Comparison of ENCODE assay signal across 10 cellular contexts in the genomic region with DNA sequence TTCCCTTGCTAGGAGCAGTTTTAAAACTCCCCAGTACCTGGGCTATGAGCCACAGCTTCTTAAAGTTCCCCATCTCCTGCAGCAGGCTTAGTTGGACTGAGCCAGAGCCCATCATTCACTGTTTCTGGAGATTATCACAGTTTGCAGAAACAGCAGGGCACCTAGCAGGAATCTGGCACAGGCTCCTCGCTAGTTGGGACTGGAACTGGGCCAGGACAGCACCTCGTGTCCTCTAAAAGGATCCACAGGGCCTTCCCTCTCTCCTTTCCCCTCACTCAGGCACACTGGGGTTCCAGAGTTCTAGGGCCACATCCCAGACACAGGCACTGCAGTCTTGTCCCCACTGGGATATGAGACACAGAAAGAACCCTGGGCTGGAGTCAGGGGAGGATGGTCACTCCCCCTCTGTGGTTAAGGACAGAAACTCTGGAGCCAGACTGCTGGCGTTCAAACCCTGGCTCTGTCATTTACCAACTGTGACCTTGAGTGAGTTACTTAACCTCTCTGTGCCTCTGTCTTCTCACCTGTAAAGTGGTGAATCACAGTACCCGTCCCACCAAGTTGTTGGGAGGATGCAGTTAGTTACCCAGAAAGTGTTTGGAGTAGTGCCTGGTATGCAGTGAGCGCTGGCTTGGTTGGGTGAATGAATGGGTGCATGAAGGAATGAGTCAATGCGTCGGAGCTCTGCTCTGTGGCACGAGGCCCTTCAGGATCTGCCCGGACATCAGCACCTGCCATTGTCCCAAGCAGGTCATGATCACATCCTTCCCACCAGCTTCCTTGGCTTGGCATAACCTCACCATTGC. TPM values are rescaled to one million over a fixed set of nuclear protein-coding genes. Genes with fewer than 3 reads are reported as not detected.
DNase-seq lines count a peak whose midpoint lies in the region; ATAC-seq, FAIRE-seq and TF ChIP-seq lines count a peak whose summit lies in the region.
"Had no signal": no experiment of that assay in that cellular context is flagged by ENCODE, and none has a peak within 500 bp of the region (broad histone marks: within the 10 kb centered on the region; RNA-seq: fewer than 3 reads in every experiment).

No MANE protein-coding gene starts in this region.

- H3K4me1 ChIP-seq in BE2C (peaks cover 51% of the 10 kb centered on the region), HUES6 (ENCODE audit: control insufficient read depth, insufficient read depth, low read length) (peaks cover 49% of the 10 kb centered on the region), GM12878 (ENCODE audit: control insufficient read depth, insufficient read depth, low read length) (no peaks in the 10 kb centered on the region; the same call in 1 of the 2 replicates), lower lobe of right lung (peaks cover 37% of the 10 kb centered on the region)

- H3K27me3 ChIP-seq in BE2C (no peaks in the 10 kb centered on the region), HUES6 (ENCODE audit: control insufficient read depth, insufficient read depth, low read length) (no peaks in the 10 kb centered on the region), GM12878 (replicated peaks in 1 of 2; ENCODE audit: control insufficient read depth in 2 of 2, insufficient read depth in 2 of 2, low read length in 1 of 2) (no peaks in the 10 kb centered on the region), lower lobe of right lung (ENCODE audit: low read depth) (no peaks in the 10 kb centered on the region), H7 (ENCODE audit: control insufficient read depth, insufficient read depth, low read length) (no peaks in the 10 kb centered on the region)
- H3K27me3 ChIP-seq: upper lobe of left lung had no signal

- POLR2A ChIA-PET in GM12878 (lab: Charles Lee) = interaction anchor here (0.6 kb wide), 1 partner anchor 42 kb away, joined by 3 read pairs; no protein-coding TSS in a partner anchor

- ATAC-seq in GM12878 (no peak), lower lobe of right lung (no peak)

- no peak for FAIRE-seq in GM12878 (lab: Jason Lieb, UNC)

- H3K79me2 ChIP-seq in GM12878 (ENCODE audit: control insufficient read depth, insufficient read depth, low read length) = no peaks in the 10 kb centered on the region

- peak; percentile 70 for DNase-seq in BE2C
- DNase-seq in GM12878 (ENCODE audit: low read depth, low spot score) = no peak
- no peak for DNase-seq in lower lobe of right lung
- DNase-seq in effector CD4-positive, alpha-beta T cell = no peak
- no peak for DNase-seq in NCI-H1436 treated with DMSO at 0.1 percent for 48 hours (lab: John Stamatoyannopoulos, UW)
- DNase-seq in GM13977 (ENCODE audit: low spot score) = no peak
- DNase-seq in H7 = no peak
- DNase-seq: NCI-H187, upper lobe of left lung had no signal

- no peak for TF ChIP-seq POLR2A in GM12878 (IDR thresholded peaks at IDR 0.05; ENCODE audit: low read depth, low read length)

- WGBS in GM12878 (ENCODE audit: insufficient coverage, insufficient replicate concordance, low lambda C conversion rate, missing lambda C conversion rate) = 55% methylated on average over 9 of the region's 9 CpGs

- intact Hi-C loops in GM12878 (cut with micrococcal nuclease; ENCODE audit: unreplicated experiment) = no loop called here
- intact Hi-C loops in lower lobe of right lung (cut with DNase I) = no loop called here

- no peaks in the 10 kb centered on the region for H3K9me3 ChIP-seq in BE2C
- H3K9me3 ChIP-seq in HUES6 (ENCODE audit: control insufficient read depth, insufficient read depth, low read depth, low read length) = peaks cover 3% of the 10 kb centered on the region; the same call in 1 of the 2 replicates
- H3K9me3 ChIP-seq in GM12878 (replicated peaks; ENCODE audit: control insufficient read depth, insufficient read depth, low read length) = no peaks in the 10 kb centered on the region; the same call in 2 of the 3 replicates
- H3K9me3 ChIP-seq in lower lobe of right lung = no peaks in the 10 kb centered on the region
- H3K9me3 ChIP-seq: upper lobe of left lung had no signal

- no peak for TF ChIP-seq RAD21 in GM12878 (IDR thresholded peaks at IDR 0.05; ENCODE audit: insufficient read depth, low read depth, low read length)

- H4K20me1 ChIP-seq in GM12878 (ENCODE audit: control insufficient read depth, insufficient read depth) = peaks cover 4% of the 10 kb centered on the region; the same call in 1 of the 2 replicates

- no peak for TF ChIP-seq EP300 in GM12878 (IDR thresholded peaks at IDR 0.05; ENCODE audit: borderline replicate concordance in 1 of 2, control insufficient read depth in 1 of 2, low read depth in 2 of 2, low read length in 2 of 2)

- in situ Hi-C loops in GM12878 (cut with MboI) (no loop called here), GM13977 (cut with MboI; ENCODE audit: low pct_unique_long_range_greater_than_20kb, low sequenced_read_pairs, unreplicated experiment) (no loop called here)

- H3K27ac ChIP-seq in HUES6 (ENCODE audit: low read depth, low read length) (no peak overlapping the region; the same call in 1 of the 2 replicates), GM12878 (ENCODE audit: control insufficient read depth, insufficient read depth) (no peak overlapping the region), lower lobe of right lung (peak overlapping the region; percentile 11)

- H3K9ac ChIP-seq in HUES6 (ENCODE audit: low read length) (peak overlapping the region; percentile 25), GM12878 (ENCODE audit: control insufficient read depth, insufficient read depth, low read length) (no peak overlapping the region)

- RAD21 ChIA-PET in GM12878 (lab: Charles Lee; ENCODE audit: unreplicated experiment) = no interaction called here

- BruUV-seq in GM12878 (replicated peaks; lab: Mats Ljungman, UMichigan) = TSS peak; percentile 39

- H3K36me3 ChIP-seq in BE2C = no peaks in the 10 kb centered on the region; the same call in 1 of the 2 replicates
- no peaks in the 10 kb centered on the region for H3K36me3 ChIP-seq in HUES6 (ENCODE audit: control insufficient read depth, insufficient read depth, low read length)
- peaks cover 0 to 2% of the 10 kb centered on the region in 2 experiments; a peak in 1 of 4 replicates for H3K36me3 ChIP-seq in GM12878 (ENCODE audit: control insufficient read depth in 2 of 2, insufficient read depth in 2 of 2, low read length in 1 of 2)
- no peaks in the 10 kb centered on the region for H3K36me3 ChIP-seq in lower lobe of right lung
- no peaks in the 10 kb centered on the region for H3K36me3 ChIP-seq in H7 (replicated peaks; ENCODE audit: control insufficient read depth, insufficient read depth, low read length)
- H3K36me3 ChIP-seq: upper lobe of left lung had no signal

- CTCF ChIA-PET in GM12878 (lab: Yijun Ruan, JAX) = no interaction called here

- no peak overlapping the region for H2AFZ ChIP-seq in GM12878 (ENCODE audit: control insufficient read depth, low read depth, low read length)

- no peak overlapping the region for H3K4me2 ChIP-seq in GM12878 (ENCODE audit: control insufficient read depth, insufficient read depth)

- SMC1A ChIA-PET in GM12878 (lab: Charles Lee; ENCODE audit: uncharacterized antibody, unreplicated experiment) = interaction anchor here (1.0 to 1.4 kb wide), 3 partner anchors 8 to 18 kb away, joined by 3 to 4 read pairs (median 3); no protein-coding TSS in a partner anchor

- H3K4me3 ChIP-seq in BE2C (ENCODE audit: low read depth, low read length) (peak overlapping the region; percentile 21; the same call in 1 of the 2 replicates), HUES6 (ENCODE audit: low read depth, low read length) (no peak overlapping the region), GM12878 (no peak overlapping the region), lower lobe of right lung (no peak overlapping the region), H7 (ENCODE audit: insufficient read depth, low read depth, low read length) (no peak overlapping the region)
- H3K4me3 ChIP-seq: upper lobe of left lung had no signal

- TF ChIP-seq CTCF in BE2C (IDR thresholded peaks at IDR 0.05; ENCODE audit: low read depth, low read length) = no peak
- no peak for TF ChIP-seq CTCF in GM12878 (IDR thresholded peaks at IDR 0.05 in 2 of 3, conservative IDR thresholded peaks at IDR 0.05 in 1 of 3; ENCODE audit: control insufficient read depth in 2 of 3, extremely low read depth in 1 of 3, insufficient read depth in 1 of 3, low read depth in 3 of 3, low read length in 3 of 3)
- no peak for TF ChIP-seq CTCF in lower lobe of right lung (IDR thresholded peaks at IDR 0.05)
- TF ChIP-seq CTCF in GM13977 (IDR thresholded peaks at IDR 0.05; ENCODE audit: extremely low read depth, insufficient read depth, missing control alignments) = no peak

TF ChIP-seq in GM12878, 131 proteins besides CTCF, POLR2A, EP300 and RAD21 (continues in another document):
- no peak for TF ChIP-seq BHLHE40 (IDR thresholded peaks at IDR 0.05; ENCODE audit: borderline replicate concordance in 1 of 2, low read depth in 2 of 2, low read length in 1 of 2)
- TF ChIP-seq PAX5 (IDR thresholded peaks at IDR 0.05; ENCODE audit: borderline replicate concordance, low read depth, low read length) = no peak
- TF ChIP-seq NFXL1 (IDR thresholded peaks at IDR 0.05; ENCODE audit: borderline replicate concordance) = no peak
- no peak for TF ChIP-seq GABPA (IDR thresholded peaks at IDR 0.05; ENCODE audit: low read depth)
- no peak for TF ChIP-seq HDGF (IDR thresholded peaks at IDR 0.05)
- no peak for TF ChIP-seq FOS (IDR thresholded peaks at IDR 0.05; ENCODE audit: borderline replicate concordance, extremely low read depth, insufficient read length)

RNA-seq across cellular contexts. Expression of a gene that starts 18.8 kb away (rescaled TPM):
- polyA plus RNA-seq in BE2C (2012; ENCODE audit: insufficient read depth, insufficient read length, low read depth) = 52.5 TPM
- 121 and 133 TPM in 2 replicates for total RNA-seq in GM12878 (2013; cell fraction: nucleolus; rRNA removed)
- total RNA-seq in GM12878 (2014; rRNA removed) (39.9 and 40.5 TPM in 2 replicates), GM12878 (2014; rRNA removed; fragmentation: Illumina TruSeq; extraction: Trizol) (19.2 and 20.4 TPM in 2 replicates), GM12878 (2021) (81.0 and 81.5 TPM in 2 replicates), lower lobe of right lung (90.9 TPM)
- 13.5 TPM for polyA plus RNA-seq in GM12878 (2011; ENCODE audit: low read depth)
- polyA plus RNA-seq in GM12878 (2011; rRNA removed) (23.4 and 34.2 TPM in 2 replicates), GM12878 (2014; fragmentation: Illumina TruSeq; extraction: Trizol) (39.6 and 50.9 TPM in 2 replicates), GM12878 (2014; fragmentation: Nextera tagmentation; extraction: Ambion mirVana) (1 to 10 TPM in 1 of 2 experiments, under 1 TPM in 1; 0.97 to 2.4 TPM), GM12878 (2014; rRNA removed) (32.2 and 41.0 TPM in 2 replicates), GM12878 (2016; fragmentation: Nextera tagmentation; extraction: Ambion mirVana) (10 to 100 TPM; 40.5 to 43.6 TPM)
- 20.8 and 22.4 TPM in 2 replicates for polyA plus RNA-seq in GM12878 (2011; cell fraction: cytosol; rRNA removed)
- 46.3 and 47.3 TPM in 2 replicates for polyA plus RNA-seq in GM12878 (2011; cell fraction: nucleus; rRNA removed)
- polyA plus RNA-seq in GM12878 (2012) = 11.0 and 13.7 TPM in 2 replicates
- polyA minus RNA-seq in GM12878 (2011; rRNA and poly(A)+ RNA removed) = 36.1 and 38.8 TPM in 2 replicates
- 15.8 and 16.8 TPM in 2 replicates for polyA minus RNA-seq in GM12878 (2011; cell fraction: cytosol; rRNA and poly(A)+ RNA removed)
- polyA minus RNA-seq in GM12878 (2011; cell fraction: nucleus; rRNA and poly(A)+ RNA removed) = 31.1 and 39.1 TPM in 2 replicates
- total RNA-seq in H7 (2014; rRNA removed; shearing (Covaris generic)) = 46.4 and 53.8 TPM in 2 replicates
